ENCODE assay signal across 10 cellular contexts in the genomic region with DNA sequence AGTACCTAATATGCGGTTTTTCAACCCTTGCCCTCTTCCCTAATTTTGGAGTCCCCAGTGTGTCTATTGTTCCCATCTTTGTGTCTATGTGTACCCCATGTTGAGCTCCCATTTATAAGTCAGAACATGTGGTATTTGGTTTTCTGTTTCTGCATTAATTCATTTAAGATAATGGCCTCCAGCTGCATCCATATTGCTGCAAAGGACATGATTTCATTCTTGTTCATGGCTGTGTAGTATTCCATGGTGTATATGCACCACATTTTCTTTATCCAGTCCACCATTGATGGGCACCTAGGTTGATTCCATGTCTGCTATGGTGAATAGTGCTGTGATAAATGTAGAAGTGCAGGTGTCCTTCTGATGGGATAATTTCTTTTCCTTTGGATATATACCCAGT. TPM values are rescaled to one million over a fixed set of nuclear protein-coding genes. Genes with fewer than 3 reads are reported as not detected.
A peak's percentile ranks its signal among the peaks of the same experiment; 100 is the strongest.
DNase-seq lines count a peak whose midpoint lies in the region; ATAC-seq, FAIRE-seq and TF ChIP-seq lines count a peak whose summit lies in the region.
"Not testable (repeated sequence)": the region's sequence is repeated elsewhere in the genome, so short reads cannot be mapped to it uniquely, and the experiment has no call there.
"Had no signal": no experiment of that assay in that cellular context is flagged by ENCODE, and none has a peak within 500 bp of the region (broad histone marks: within the 10 kb centered on the region; RNA-seq: fewer than 3 reads in every experiment).

No MANE protein-coding gene starts in this region.

- not testable (repeated sequence) for BruUV-seq in K562 (replicated peaks; lab: Mats Ljungman, UMichigan)

- H4K20me1 ChIP-seq in K562 (replicated peaks; ENCODE audit: control insufficient read depth, insufficient read depth, low read length); H1 (replicated peaks in 1 of 2; ENCODE audit: control insufficient read depth in 1 of 2, insufficient read depth in 2 of 2, low read length in 2 of 2): not testable (repeated sequence)

- H3K27me3 ChIP-seq in K562 (ENCODE audit: control insufficient read depth in 2 of 2, insufficient read depth in 2 of 2, low read length in 2 of 2) (peaks cover 25 to 33% of the 10 kb centered on the region in 2 experiments; a peak in 3 of 5 replicates), H1 (replicated peaks in 1 of 4; ENCODE audit: control insufficient read depth in 3 of 4, extremely low read depth in 1 of 4, insufficient read depth in 3 of 4, low read length in 3 of 4) (peaks cover 17 to 24% (median 23%) of the 10 kb centered on the region in 4 experiments), esophagus muscularis mucosa (peaks cover 4 to 42% (median 11%) of the 10 kb centered on the region in 4 donors), mesenchymal stem cell (ENCODE audit: control insufficient read depth in 1 of 2, insufficient read depth in 1 of 2, low read length in 2 of 2) (peaks cover 23 to 40% of the 10 kb centered on the region in 2 experiments)

- not testable (repeated sequence) for H3K79me2 ChIP-seq in K562 (ENCODE audit: control insufficient read depth, insufficient read depth, low read length); H1 (ENCODE audit: control insufficient read depth in 1 of 2, insufficient read depth in 2 of 2, low read length in 2 of 2)

- H4K91ac ChIP-seq in H1 (replicated peaks; ENCODE audit: insufficient read length, low read length); mesenchymal stem cell (ENCODE audit: low read length): not testable (repeated sequence)

- ATAC-seq in K562, result not testable (repeated sequence)

- TF ChIP-seq CTCF in HEK293 (tag by site-specific recombination; IDR thresholded peaks at IDR 0.05); K562 (IDR thresholded peaks at IDR 0.05 in 2 of 3, conservative IDR thresholded peaks at IDR 0.05 in 1 of 3; ENCODE audit: insufficient read depth in 2 of 3, low read depth in 1 of 3, low read length in 3 of 3); H1 (IDR thresholded peaks at IDR 0.05; ENCODE audit: control extremely low read depth in 1 of 3, insufficient read depth in 1 of 3, low read depth in 1 of 3, low read length in 3 of 3); esophagus muscularis mucosa (IDR thresholded peaks at IDR 0.05): not testable (repeated sequence)

- not testable (repeated sequence) for H2BK5ac ChIP-seq in H1 (ENCODE audit: low read depth, low read length); mesenchymal stem cell (ENCODE audit: low read depth, low read length, poor library complexity, severe bottlenecking)

- not testable (repeated sequence) for H3K27ac ChIP-seq in HEK293 (ENCODE audit: extremely low read depth, low read depth, low read length); K562 (ENCODE audit: extremely low read depth, low read depth, low read length); H1 (ENCODE audit: low read depth, low read length); esophagus muscularis mucosa (replicated peaks in 1 of 4); mesenchymal stem cell (ENCODE audit: low read length, poor library complexity, severe bottlenecking)

- not testable (repeated sequence) for H3K9ac ChIP-seq in K562 (ENCODE audit: insufficient read depth in 1 of 2, low read depth in 2 of 2, low read length in 2 of 2); H1 (replicated peaks in 1 of 4; ENCODE audit: extremely low read depth in 1 of 4, low read depth in 3 of 4, low read length in 3 of 4); mesenchymal stem cell (ENCODE audit: low read length)

- TF ChIP-seq RAD21 in K562 (CRISPR knock-in tag; conservative IDR thresholded peaks at IDR 0.05 in 1 of 2, IDR thresholded peaks at IDR 0.05 in 1 of 2); H1 (IDR thresholded peaks at IDR 0.05 in 1 of 2, conservative IDR thresholded peaks at IDR 0.05 in 1 of 2; ENCODE audit: low read depth in 2 of 2, low read length in 2 of 2): not testable (repeated sequence)

- not testable (repeated sequence) for H3K4me3 ChIP-seq in HEK293 (ENCODE audit: low read depth, low read length); K562; H1 (ENCODE audit: extremely low read depth in 1 of 4, insufficient read depth in 2 of 4, low read depth in 3 of 4, low read length in 4 of 4); esophagus muscularis mucosa; mesenchymal stem cell (ENCODE audit: insufficient read depth in 1 of 2, low read depth in 1 of 2, low read length in 2 of 2)

- intact Hi-C loops in K562 (cut with micrococcal nuclease); esophagus muscularis mucosa (cut with DNase I): not testable (repeated sequence)

- not testable (repeated sequence) for H3K14ac ChIP-seq in H1 (ENCODE audit: insufficient read length); mesenchymal stem cell (ENCODE audit: low read length in 2 of 2)

- not testable (repeated sequence) for H3K23ac ChIP-seq in H1 (ENCODE audit: insufficient read length); mesenchymal stem cell (ENCODE audit: low read length in 2 of 2)

- H4K8ac ChIP-seq in H1 (ENCODE audit: extremely low read depth, insufficient read depth, low read length); mesenchymal stem cell (ENCODE audit: low read length): not testable (repeated sequence)

- H2BK120ac ChIP-seq in H1 (replicated peaks; ENCODE audit: low read depth, low read length); mesenchymal stem cell (ENCODE audit: low read depth, low read length): not testable (repeated sequence)

- H3K4me2 ChIP-seq in K562 (ENCODE audit: insufficient read depth, low read length); H1 (ENCODE audit: insufficient read depth in 1 of 2, low read depth in 2 of 2, low read length in 2 of 2): not testable (repeated sequence)
- H3K4me2 ChIP-seq in mesenchymal stem cell (ENCODE audit: low read length, poor library complexity, severe bottlenecking), result peak overlapping the region; percentile 21

- not testable (repeated sequence) for H3K36me3 ChIP-seq in HEK293 (ENCODE audit: control insufficient read depth in 2 of 2, insufficient read depth in 1 of 2, low read length in 2 of 2); K562 (ENCODE audit: control insufficient read depth, insufficient read depth, low read length); H1 (ENCODE audit: control insufficient read depth in 2 of 4, insufficient read depth in 4 of 4, low read length in 3 of 4); esophagus muscularis mucosa; mesenchymal stem cell (ENCODE audit: control insufficient read depth in 1 of 2, insufficient read depth in 2 of 2, low read depth in 1 of 2, low read length in 2 of 2)

- H3K79me1 ChIP-seq in H1 (ENCODE audit: low read depth, low read length); mesenchymal stem cell (replicated peaks; ENCODE audit: low read length, poor library complexity, severe bottlenecking): not testable (repeated sequence)

- H3K9me3 ChIP-seq in HEK293 (ENCODE audit: control insufficient read depth, insufficient read depth, low read depth, low read length); K562 (replicated peaks; ENCODE audit: control insufficient read depth, insufficient read depth, low read depth, low read length); H1 (ENCODE audit: insufficient read depth in 2 of 2, low read depth in 1 of 2, low read length in 1 of 2); esophagus muscularis mucosa; mesenchymal stem cell (ENCODE audit: control insufficient read depth, low read length): not testable (repeated sequence)

- not testable (repeated sequence) for H2BK15ac ChIP-seq in H1 (ENCODE audit: low read length); mesenchymal stem cell (ENCODE audit: low read depth, poor library complexity, severe bottlenecking)

- not testable (repeated sequence) for H3K4me1 ChIP-seq in HEK293 (ENCODE audit: control insufficient read depth, insufficient read depth, low read length); K562 (replicated peaks in 1 of 2; ENCODE audit: control insufficient read depth in 2 of 2, insufficient read depth in 2 of 2, low read length in 2 of 2); esophagus muscularis mucosa; mesenchymal stem cell (ENCODE audit: control insufficient read depth, insufficient read depth, low read depth, low read length)
- H3K4me1 ChIP-seq in H1 (replicated peaks in 1 of 4; ENCODE audit: control insufficient read depth in 3 of 4, insufficient read depth in 4 of 4, low read length in 3 of 4), result peaks cover 2 to 24% (median 9%) of the 10 kb centered on the region in 4 experiments; a peak in 6 of 7 replicates

- not testable (repeated sequence) for H3K23me2 ChIP-seq in H1 (ENCODE audit: low read depth, low read length)

- not testable (repeated sequence) for TF ChIP-seq POLR2A in K562 (conservative IDR thresholded peaks at IDR 0.05); H1 (IDR thresholded peaks at IDR 0.05; ENCODE audit: control extremely low read depth in 1 of 2, low read depth in 2 of 2, low read length in 2 of 2); esophagus muscularis mucosa (IDR thresholded peaks at IDR 0.05; ENCODE audit: low read depth)

- CTCF ChIA-PET in HEK293 (lab: Yijun Ruan, JAX) (interaction anchor here (0.6 to 1.7 kb wide), 5 partner anchors 24 to 240 kb away, joined by 3 to 11 read pairs (median 4); no protein-coding TSS in a partner anchor), H1 (lab: Charles Lee; ENCODE audit: partially characterized antibody) (interaction anchor here (0.7 to 6.4 kb wide), 8 partner anchors 11 to 80 kb away, joined by 3 to 53 read pairs (median 8); partner anchors contain the start of gene BTF3)
- CTCF ChIA-PET in K562 (lab: Yijun Ruan, JAX; ENCODE audit: low intra/inter-chr PET ratio), result not testable (repeated sequence)

- DNase-seq in K562 (ENCODE audit: extremely low read depth in 1 of 4, low spot score in 3 of 4); H1 (ENCODE audit: low read depth in 1 of 2, low spot score in 2 of 2); mesenchymal stem cell: not testable (repeated sequence)
- DNase-seq in esophagus muscularis mucosa (ENCODE audit: extremely low spot score), result peak; percentile 3

- not testable (repeated sequence) for FAIRE-seq in K562 (lab: Jason Lieb, UNC); H1 (lab: Jason Lieb, UNC)

- not testable (repeated sequence) for H2BK20ac ChIP-seq in H1 (ENCODE audit: low read length)

- H4K5ac ChIP-seq in H1 (ENCODE audit: insufficient read length, low read depth, low read length), result not testable (repeated sequence)

- not testable (repeated sequence) for H3K9me1 ChIP-seq in K562 (ENCODE audit: control insufficient read depth, insufficient read depth, low read length)

- in situ Hi-C loops in K562 (cut with MboI), result not testable (repeated sequence)

- not testable (repeated sequence) for H3K4ac ChIP-seq in H1 (replicated peaks; ENCODE audit: insufficient read length, low read depth, low read length); mesenchymal stem cell (ENCODE audit: low read depth in 1 of 2, low read length in 2 of 2)

- not testable (repeated sequence) for H3K18ac ChIP-seq in H1 (ENCODE audit: extremely low read depth, low read length); mesenchymal stem cell (ENCODE audit: low read depth in 1 of 2, low read length in 2 of 2)

- not testable (repeated sequence) for H3K56ac ChIP-seq in H1 (replicated peaks; ENCODE audit: insufficient read length, low read depth, low read length)

- 15% methylated on average over 1 of the region's 1 CpG for WGBS in K562 (ENCODE audit: insufficient coverage, low coverage, missing lambda C conversion rate)
- WGBS in H1 (ENCODE audit: extremely low coverage in 1 of 2, insufficient coverage in 1 of 2, insufficient read length in 1 of 2, insufficient replicate concordance in 2 of 2, low coverage in 1 of 2, low lambda C conversion rate in 2 of 2, missing lambda C conversion rate in 1 of 2), 2 experiments, result 88% methylated on average over 1 of the region's 1 CpG; no CpG with 5 or more reads in 1 of the 2 experiments
- WGBS in esophagus muscularis mucosa, result 100% methylated on average over 1 of the region's 1 CpG
- WGBS in mesenchymal stem cell, result 60% methylated on average over 1 of the region's 1 CpG

- not testable (repeated sequence) for H2BK12ac ChIP-seq in H1 (ENCODE audit: low read depth, low read length); mesenchymal stem cell (ENCODE audit: low read length in 2 of 2)

- not testable (repeated sequence) for H2AFZ ChIP-seq in K562 (ENCODE audit: low read depth, low read length); H1 (ENCODE audit: low read length); mesenchymal stem cell (ENCODE audit: low read depth, low read length)

- H2AK5ac ChIP-seq in H1 (ENCODE audit: low read depth, low read length); mesenchymal stem cell (ENCODE audit: low read length, severe bottlenecking): not testable (repeated sequence)

- POLR2A ChIA-PET in HEK293 (lab: Yijun Ruan, JAX), result not testable (repeated sequence)
- POLR2A ChIA-PET in K562 (lab: Yijun Ruan, JAX) (interaction anchor here (0.7 to 1.4 kb wide), 2 partner anchors 7 to 1183 kb away, joined by 3 to 6 read pairs; no protein-coding TSS in a partner anchor), H1 (lab: Charles Lee; ENCODE audit: partially characterized antibody) (interaction anchor here (0.6 to 4.5 kb wide), 4 partner anchors 31 to 51 kb away, joined by 3 to 25 read pairs (median 10); partner anchors contain the start of gene BTF3)

- TF ChIP-seq EP300 in K562 (IDR thresholded peaks at IDR 0.05; ENCODE audit: low read length); H1 (IDR thresholded peaks at IDR 0.05; ENCODE audit: borderline replicate concordance in 1 of 2, low read depth in 2 of 2, low read length in 2 of 2); esophagus muscularis mucosa (IDR thresholded peaks at IDR 0.05): not testable (repeated sequence)

RNA-seq across cellular contexts. Expression of gene FOXD1, which starts 7.9 kb away (rescaled TPM):
- not detected in 2 replicates for total RNA-seq in K562 (2011; cell fraction: chromatin; rRNA removed; ENCODE audit: low replicate concordance)
- 0.17 and 0.26 TPM in 2 replicates for total RNA-seq in K562 (2011; cell fraction: nucleolus; rRNA removed)
- 0.23 and 0.81 TPM in 2 replicates for total RNA-seq in K562 (2011; cell fraction: nucleoplasm; rRNA removed)
- total RNA-seq in K562 (2014; rRNA removed), result 0.33 TPM in 1 of 2 replicates, not detected in the other
- 0.07 TPM in 1 of 2 replicates, not detected in the other for total RNA-seq in K562 (2014; rRNA removed; fragmentation: Illumina TruSeq; extraction: Trizol)
- not detected in 2 replicates for total RNA-seq in K562 (2015; rRNA removed; fragmentation: Illumina TruSeq; extraction: Trizol)
- total RNA-seq in K562 (2021), result 0.22 and 0.40 TPM in 2 replicates
- 0.03 TPM in 2 replicates for polyA plus RNA-seq in K562 (2011; rRNA removed)
- polyA plus RNA-seq in K562 (2011; cell fraction: cytosol; rRNA removed), result 0.04 and 0.06 TPM in 2 replicates
- 0.06 and 0.18 TPM in 2 replicates for polyA plus RNA-seq in K562 (2011; cell fraction: nucleus; rRNA removed)
- 0.07 and 0.09 TPM in 2 replicates for polyA plus RNA-seq in K562 (2012)
- 0.06 and 0.10 TPM in 2 replicates for polyA plus RNA-seq in K562 (2014; fragmentation: Illumina TruSeq; extraction: Trizol)
- not detected for polyA plus RNA-seq in K562 (2014; fragmentation: Nextera tagmentation; extraction: Ambion mirVana)
- 0.20 TPM in 1 of 2 replicates, not detected in the other for polyA plus RNA-seq in K562 (2014; rRNA removed)
- not detected in 2 replicates for polyA minus RNA-seq in K562 (2011; rRNA and poly(A)+ RNA removed)
- polyA minus RNA-seq in K562 (2011; cell fraction: cytosol; rRNA and poly(A)+ RNA removed), result not detected in 2 replicates
- polyA minus RNA-seq in K562 (2011; cell fraction: nucleus; rRNA and poly(A)+ RNA removed), result 0.13 TPM in 1 of 2 replicates, not detected in the other
- total RNA-seq in H1 (2021; fragmentation: NEBNext Ultra II Directional; extraction: Animal tissue kit (Norgen Biotek cat#: 25700)), result 0.73 and 1.1 TPM in 2 replicates
- 0.11 and 0.17 TPM in 2 replicates for polyA plus RNA-seq in H1 (2011; rRNA removed)
- 0.16 TPM for polyA plus RNA-seq in H1 (2011; cell fraction: cytosol; rRNA removed)
- polyA plus RNA-seq in H1 (2011; cell fraction: nucleus; rRNA removed), result 0.23 TPM
- polyA plus RNA-seq in H1 (2012, experiment 1 of 2), result 0.23 to 0.39 TPM (median 0.29 TPM) in 4 replicates
- 0.47 TPM for polyA plus RNA-seq in H1 (2012, experiment 2 of 2)
- 0.34 TPM for polyA plus RNA-seq in H1 (2013, experiment 1 of 2)
- 0.40 TPM for polyA plus RNA-seq in H1 (2013, experiment 2 of 2)
- not detected in 2 replicates for polyA minus RNA-seq in H1 (2011; rRNA and poly(A)+ RNA removed)
- not detected for polyA minus RNA-seq in H1 (2011; cell fraction: cytosol; rRNA and poly(A)+ RNA removed)
- not detected for polyA minus RNA-seq in H1 (2011; cell fraction: nucleus; rRNA and poly(A)+ RNA removed)
- total RNA-seq in esophagus muscularis mucosa, result 10 to 100 TPM in 3 of 4 donors, 1 to 10 TPM in 1; 5.0 to 23.4 (median 13.6) TPM
- 5.7 TPM for polyA plus RNA-seq in mesenchymal stem cell (2013, experiment 1 of 2)
- 5.4 TPM for polyA plus RNA-seq in mesenchymal stem cell (2013, experiment 2 of 2)
- total RNA-seq: CD4-positive, alpha-beta memory T cell; CD4-positive, alpha-beta T cell; CD4-positive, CD25-positive, alpha-beta regulatory T cell had no signal
- polyA plus RNA-seq: CD14-positive monocyte; CD8-positive, alpha-beta memory T cell had no signal

RNA-seq across cellular contexts. Expression of gene BTF3, which starts 41.8 kb away (rescaled TPM):
- total RNA-seq in K562 (2011; cell fraction: chromatin; rRNA removed; ENCODE audit: low replicate concordance), result 52.4 and 105 TPM in 2 replicates
- 77.4 and 82.7 TPM in 2 replicates for total RNA-seq in K562 (2011; cell fraction: nucleolus; rRNA removed)
- 133 and 210 TPM in 2 replicates for total RNA-seq in K562 (2011; cell fraction: nucleoplasm; rRNA removed)
- total RNA-seq in K562 (2014; rRNA removed) (500 and 534 TPM in 2 replicates), K562 (2014; rRNA removed; fragmentation: Illumina TruSeq; extraction: Trizol) (775 and 842 TPM in 2 replicates), K562 (2015; rRNA removed; fragmentation: Illumina TruSeq; extraction: Trizol) (754 and 814 TPM in 2 replicates), K562 (2021) (808 and 883 TPM in 2 replicates), esophagus muscularis mucosa (100 to 1,000 TPM; 455 to 574 (median 539) TPM)
- polyA plus RNA-seq in K562 (2011; rRNA removed) (761 and 848 TPM in 2 replicates), K562 (2014; fragmentation: Illumina TruSeq; extraction: Trizol) (1,456 and 1,637 TPM in 2 replicates), K562 (2014; fragmentation: Nextera tagmentation; extraction: Ambion mirVana) (1,000 to 10,000 TPM; 1,000 to 1,004 TPM), K562 (2014; rRNA removed) (860 and 925 TPM in 2 replicates), H1 (2011; rRNA removed) (228 and 396 TPM in 2 replicates)
- polyA plus RNA-seq in K562 (2011; cell fraction: cytosol; rRNA removed), result 199 and 413 TPM in 2 replicates
- 206 and 312 TPM in 2 replicates for polyA plus RNA-seq in K562 (2011; cell fraction: nucleus; rRNA removed)
- polyA plus RNA-seq in K562 (2012), result 1,014 and 1,078 TPM in 2 replicates
- polyA minus RNA-seq in K562 (2011; rRNA and poly(A)+ RNA removed), result 882 and 931 TPM in 2 replicates
- polyA minus RNA-seq in K562 (2011; cell fraction: cytosol; rRNA and poly(A)+ RNA removed), result 300 and 339 TPM in 2 replicates
- 52.6 and 126 TPM in 2 replicates for polyA minus RNA-seq in K562 (2011; cell fraction: nucleus; rRNA and poly(A)+ RNA removed)
- 754 and 760 TPM in 2 replicates for total RNA-seq in H1 (2021; fragmentation: NEBNext Ultra II Directional; extraction: Animal tissue kit (Norgen Biotek cat#: 25700))
- polyA plus RNA-seq in H1 (2011; cell fraction: cytosol; rRNA removed), result 534 TPM
- 231 TPM for polyA plus RNA-seq in H1 (2011; cell fraction: nucleus; rRNA removed)
- 763 to 1,151 TPM (median 803 TPM) in 4 replicates for polyA plus RNA-seq in H1 (2012, experiment 1 of 2)
- 415 TPM for polyA plus RNA-seq in H1 (2012, experiment 2 of 2)
- 1,514 TPM for polyA plus RNA-seq in H1 (2013, experiment 1 of 2)
- polyA plus RNA-seq in H1 (2013, experiment 2 of 2), result 1,491 TPM
- polyA minus RNA-seq in H1 (2011; rRNA and poly(A)+ RNA removed), result 244 and 380 TPM in 2 replicates
- polyA minus RNA-seq in H1 (2011; cell fraction: cytosol; rRNA and poly(A)+ RNA removed), result 245 TPM
- 134 TPM for polyA minus RNA-seq in H1 (2011; cell fraction: nucleus; rRNA and poly(A)+ RNA removed)
- polyA plus RNA-seq in mesenchymal stem cell (2013, experiment 1 of 2), result 1,135 TPM
- polyA plus RNA-seq in mesenchymal stem cell (2013, experiment 2 of 2), result 1,137 TPM
